ENCODE assay signal across 9 cellular contexts in the genomic region with DNA sequence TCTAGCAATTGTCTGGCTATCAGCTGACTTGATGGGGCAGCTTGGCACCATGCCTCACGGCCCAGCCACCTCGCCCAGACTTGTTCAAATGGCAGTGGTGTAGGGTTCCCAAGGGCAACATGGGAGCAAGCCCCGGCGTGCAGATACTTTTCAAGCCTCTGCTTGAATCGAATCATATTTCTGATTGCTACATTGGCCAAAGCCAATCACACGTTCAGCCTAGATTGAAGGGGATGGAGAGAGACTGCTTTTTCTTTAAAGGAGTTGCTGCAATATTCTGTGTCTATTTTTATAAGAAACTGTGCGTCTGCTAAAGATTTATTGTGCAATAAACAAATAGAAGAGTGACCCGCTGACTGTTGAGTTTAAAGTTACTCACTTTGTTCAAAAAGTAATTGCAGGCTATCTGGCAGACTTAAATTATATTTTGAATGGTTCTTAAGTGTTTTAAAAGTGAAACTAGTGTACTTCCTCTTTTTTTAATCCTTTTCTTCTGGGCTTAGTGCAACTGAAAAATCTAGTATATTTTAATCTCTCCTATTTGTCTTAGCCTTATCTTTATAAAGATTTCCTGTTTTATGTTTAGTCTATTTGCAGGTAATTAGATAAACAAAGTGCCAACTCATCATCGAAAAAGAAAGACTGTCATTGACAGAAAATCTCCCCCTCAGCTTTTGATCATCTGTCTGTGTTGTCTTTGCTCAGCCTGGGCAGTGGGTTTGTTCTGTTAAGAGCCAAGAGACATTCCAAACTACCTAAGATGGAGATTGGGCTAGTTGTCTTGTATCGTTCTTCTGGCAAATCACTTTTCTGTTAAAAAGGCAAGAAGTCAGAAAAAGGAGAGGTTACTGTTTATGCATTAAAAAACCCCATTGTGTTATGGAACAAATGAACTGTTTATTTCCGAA.
A peak's percentile ranks its signal among the peaks of the same experiment; 100 is the strongest.
DNase-seq lines count a peak whose midpoint lies in the region; ATAC-seq and TF ChIP-seq lines count a peak whose summit lies in the region.
"Had no signal": no experiment of that assay in that cellular context is flagged by ENCODE, and none has a peak within 500 bp of the region (broad histone marks: within the 10 kb centered on the region; RNA-seq: fewer than 3 reads in every experiment).

No MANE protein-coding gene starts in this region.

- TF ChIP-seq CTCF in GM12865 (IDR thresholded peaks at IDR 0.05; ENCODE audit: insufficient read depth, low read depth, low read length, missing control alignments) (no peak), thoracic aorta (IDR thresholded peaks at IDR 0.05) (no peak)

- ATAC-seq in HG02938 (IDR thresholded peaks at IDR 0.05; ENCODE audit: unreplicated experiment) (peak; percentile 76), esophagus mucosa (peak; percentile 95), thoracic aorta (ENCODE audit: insufficient number of reproducible peaks, low FRiP score, low read depth) (peak; percentile 60), HG03571 (IDR thresholded peaks at IDR 0.05; ENCODE audit: unreplicated experiment) (no peak)

- H3K4me1 ChIP-seq in thoracic aorta (ENCODE audit: control insufficient read depth in 1 of 2, low read depth in 2 of 2): peaks cover 21 to 38% of the 10 kb centered on the region in 2 donors

- no peak overlapping the region for H3K4me3 ChIP-seq in GM12865 (ENCODE audit: low read depth, low read length)
- peak overlapping the region; percentile 56 for H3K4me3 ChIP-seq in thoracic aorta

- H3K9me3 ChIP-seq in thoracic aorta: no peaks in the 10 kb centered on the region

- H3K27me3 ChIP-seq in thoracic aorta (replicated peaks; ENCODE audit: insufficient read depth): no peaks in the 10 kb centered on the region
- H3K27me3 ChIP-seq: heart right ventricle had no signal

- no peaks in the 10 kb centered on the region for H3K36me3 ChIP-seq in thoracic aorta

- H3K27ac ChIP-seq in thoracic aorta: peak overlapping the region; percentile 65 to 68

- DNase-seq in GM12865 (ENCODE audit: low read depth): peak; percentile 17
- peak; percentile 93 for DNase-seq in NCI-H510A (lab: John Stamatoyannopoulos, UW)
- DNase-seq in thoracic aorta (ENCODE audit: low spot score): no peak
- no peak for DNase-seq in activated T-cell treated with anti-CD3 and anti-CD28 coated beads for 4 hours
- DNase-seq in cerebellum (ENCODE audit: low spot score): no peak
- DNase-seq: heart right ventricle had no signal

Comparison
In these comparisons a context has a peak if more than half of its experiments do, and no peak if none do; other contexts are left out.
1. DNase-seq: peak in GM12865 (single experiment) and NCI-H510A (single experiment); none in thoracic aorta (single experiment), activated T-cell treated with anti-CD3 and anti-CD28 coated beads for 4 hours (single experiment) and cerebellum (single experiment).